In the genomic region with DNA sequence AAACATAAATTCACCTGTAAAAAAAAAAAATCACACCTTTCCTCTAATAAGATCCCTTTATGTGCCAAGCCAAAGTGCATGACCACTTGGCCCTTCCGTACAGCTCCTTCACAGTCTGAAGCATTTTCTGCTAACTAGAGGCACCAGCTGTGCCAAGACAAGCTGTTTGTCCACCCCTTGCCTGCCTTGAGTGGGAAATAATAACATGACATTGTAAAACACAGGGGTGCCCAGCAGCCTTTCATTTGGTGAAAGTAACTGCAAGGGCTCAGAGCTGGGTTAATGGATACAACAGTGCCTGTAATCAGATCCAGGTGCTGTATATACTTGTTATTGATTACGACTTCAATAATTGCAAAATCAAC, we compare ENCODE assay signal across 12 cellular contexts. TPM values are rescaled to one million over a fixed set of nuclear protein-coding genes. Genes with fewer than 3 reads are reported as not detected.
DNase-seq lines count a peak whose midpoint lies in the region; ATAC-seq lines count a peak whose summit lies in the region.
"Had no signal": no experiment of that assay in that cellular context is flagged by ENCODE, and none has a peak within 500 bp of the region (broad histone marks: within the 10 kb centered on the region; RNA-seq: fewer than 3 reads in every experiment).

No MANE protein-coding gene starts in this region.

- H3K4me1 Mint-ChIP-seq in naive thymus-derived CD8-positive, alpha-beta T cell, result peaks cover 43 to 95% (median 85%) of the 10 kb centered on the region in 4 donors

- H3K27ac Mint-ChIP-seq in naive thymus-derived CD8-positive, alpha-beta T cell, result peak overlapping the region; percentile 90 to 99 (median 96)

- H3K9me3 Mint-ChIP-seq in naive thymus-derived CD8-positive, alpha-beta T cell, result peaks cover 0 to 28% (median 11%) of the 10 kb centered on the region in 9 donors

- H3K36me3 Mint-ChIP-seq in naive thymus-derived CD8-positive, alpha-beta T cell, result peaks cover 0 to 24% (median 10%) of the 10 kb centered on the region in 3 donors

- peak overlapping the region; percentile 30 for H2AFZ ChIP-seq in Karpas-422 (ENCODE audit: low read length)

- H3K4me3 ChIP-seq in Karpas-422 (ENCODE audit: low read length), result no peak overlapping the region

- ATAC-seq in GM21576 (IDR thresholded peaks at IDR 0.05; ENCODE audit: unreplicated experiment), result peak; percentile 23
- ATAC-seq in naive thymus-derived CD8-positive, alpha-beta T cell, result peak in 1 of 2 donors; percentile 25

- H3K4me3 Mint-ChIP-seq in naive thymus-derived CD8-positive, alpha-beta T cell, result peak overlapping the region; percentile 50 to 90 (median 74)

- no peaks in the 10 kb centered on the region; the same call in 1 of the 2 replicates for H3K9me3 ChIP-seq in Karpas-422 (ENCODE audit: low read length)

- H4K20me1 ChIP-seq in Karpas-422 (ENCODE audit: insufficient read depth, low read depth, low read length), result no peaks in the 10 kb centered on the region

- H3K79me2 ChIP-seq in Karpas-422 (ENCODE audit: low read length), result no peaks in the 10 kb centered on the region

- H3K27me3 Mint-ChIP-seq in naive thymus-derived CD8-positive, alpha-beta T cell, result no peaks in the 10 kb centered on the region

- H3K9ac ChIP-seq in Karpas-422 (ENCODE audit: low read length), result peak overlapping the region; percentile 47; the same call in 1 of the 2 replicates

- H3K9me2 ChIP-seq in Karpas-422 (replicated peaks; ENCODE audit: insufficient read depth, low read length), result no peaks in the 10 kb centered on the region

- H3K36me3 ChIP-seq in Karpas-422 (ENCODE audit: insufficient read depth, low read length), result no peaks in the 10 kb centered on the region

- peak overlapping the region; percentile 57 for H3K27ac ChIP-seq in Karpas-422 (ENCODE audit: low read length)
- H3K27ac ChIP-seq: 22Rv1 had no signal

- H3K4me1 ChIP-seq in Karpas-422 (ENCODE audit: low read length), result peaks cover 23% of the 10 kb centered on the region

- H3K27me3 ChIP-seq in Karpas-422 (ENCODE audit: low read length), result no peaks in the 10 kb centered on the region

- DNase-seq in DMS53 (lab: John Stamatoyannopoulos, UW), result peak; percentile 36
- DNase-seq in DMS53 treated with DMSO at 0.1 percent for 48 hours (lab: John Stamatoyannopoulos, UW; ENCODE audit: unreplicated experiment), result no peak
- no peak for DNase-seq in Karpas-422
- no peak for DNase-seq in naive thymus-derived CD8-positive, alpha-beta T cell
- DNase-seq in SIG-M5 (lab: John Stamatoyannopoulos, UW), result no peak
- DNase-seq in activated CD8-positive, alpha-beta memory T cell treated with anti-CD3 and anti-CD28 coated beads, Interleukin-2, amount 50 U/mL, for 48 hours, result no peak
- no peak for DNase-seq in SKM-1 (lab: John Stamatoyannopoulos, UW; ENCODE audit: unreplicated experiment)
- DNase-seq: amygdala; stimulated activated CD4-positive, alpha-beta T cell treated with anti-CD3 and anti-CD28 coated beads, Interleukin-4, amount 100 ng/mL, for 4 hours; SW 1271 had no signal

- peak overlapping the region; percentile 65 for H3K4me2 ChIP-seq in Karpas-422 (ENCODE audit: low read depth, low read length, poor library complexity, severe bottlenecking)

- POLR2A ChIA-PET in naive thymus-derived CD8-positive, alpha-beta T cell (lab: Charles Lee), result interaction anchor here (0.7 to 5.5 kb wide), 24 partner anchors 9 to 250 kb away, joined by 3 to 48 read pairs (median 6); partner anchors contain the start of genes DDIAS, PCF11 and RAB30

RNA-seq across cellular contexts. Expression of gene DDIAS, which starts 59.2 kb away (rescaled TPM):
- total RNA-seq in Karpas-422 (2014; rRNA removed; shearing (Covaris generic); ENCODE audit: low replicate concordance), result 9.3 and 26.8 TPM in 2 replicates
- 1 to 10 TPM; 2.3 to 2.5 TPM for total RNA-seq in naive thymus-derived CD8-positive, alpha-beta T cell
- polyA plus RNA-seq in naive thymus-derived CD8-positive, alpha-beta T cell, result 1 to 10 TPM in 2 of 3 donors, under 1 TPM in 1; 0.59 to 3.1 (median 1.7) TPM
